Comparison of ENCODE assay signal across 11 cellular contexts in genomic region chr5:149310947-149311675, GRCh38. TPM values are rescaled to one million over a fixed set of nuclear protein-coding genes. Genes with fewer than 3 reads are reported as not detected.
DNase-seq lines count a peak whose midpoint lies in the region; ATAC-seq and TF ChIP-seq lines count a peak whose summit lies in the region.
"Had no signal": no experiment of that assay in that cellular context is flagged by ENCODE, and none has a peak within 500 bp of the region (broad histone marks: within the 10 kb centered on the region; RNA-seq: fewer than 3 reads in every experiment).

No MANE protein-coding gene starts in this region.

- H3K36me3 Mint-ChIP-seq in endodermal cell (ENCODE audit: low read depth), result no peaks in the 10 kb centered on the region

- TF ChIP-seq CTCF in endodermal cell (conservative IDR thresholded peaks at IDR 0.05) (no peak), lower lobe of right lung (IDR thresholded peaks at IDR 0.05) (no peak)

- ATAC-seq in lower lobe of right lung (no peak), HG03095 (IDR thresholded peaks at IDR 0.05; ENCODE audit: unreplicated experiment) (no peak), GM18498 (IDR thresholded peaks at IDR 0.05; ENCODE audit: unreplicated experiment) (no peak), GM19324 (IDR thresholded peaks at IDR 0.05; ENCODE audit: low FRiP score, unreplicated experiment) (no peak)

- H3K9ac ChIP-seq in endodermal cell (ENCODE audit: extremely low read depth, low read length, poor library complexity, severe bottlenecking), result no peak overlapping the region

- intact Hi-C loops in lower lobe of right lung (cut with DNase I), result loop anchor here (10.0 kb wide), 1 partner anchor 54 kb away; no protein-coding TSS in a partner anchor

- H3K27me3 ChIP-seq in endodermal cell (ENCODE audit: control insufficient read depth, insufficient read depth, low read length, poor library complexity, severe bottlenecking) (no peaks in the 10 kb centered on the region), lower lobe of right lung (ENCODE audit: low read depth) (no peaks in the 10 kb centered on the region)

- no peak overlapping the region for H3K4me3 ChIP-seq in endodermal cell (ENCODE audit: low read length)
- no peak overlapping the region for H3K4me3 ChIP-seq in lower lobe of right lung

- H3K9me3 ChIP-seq in endodermal cell (ENCODE audit: control insufficient read depth, low read length) (no peaks in the 10 kb centered on the region), lower lobe of right lung (no peaks in the 10 kb centered on the region)

- no peak overlapping the region for H3K4me3 Mint-ChIP-seq in endodermal cell

- DNase-seq in Daoy (ENCODE audit: low read depth), result peak; percentile 60
- peak; percentile 12 for DNase-seq in NCI-H2227 (lab: John Stamatoyannopoulos, UW; ENCODE audit: unreplicated experiment)
- DNase-seq in endodermal cell, result peak; percentile 61
- DNase-seq in lower lobe of right lung, result no peak
- no peak for DNase-seq in activated CD8-positive, alpha-beta memory T cell treated with anti-CD3 and anti-CD28 coated beads, Interleukin-2, amount 50 U/mL, for 48 hours
- DNase-seq: cortex of kidney, MM.1S, SHP77 had no signal

- H3K4me1 ChIP-seq in endodermal cell (ENCODE audit: control insufficient read depth, insufficient read depth, low read length), result no peaks in the 10 kb centered on the region
- peaks cover 4% of the 10 kb centered on the region for H3K4me1 ChIP-seq in lower lobe of right lung

- no peaks in the 10 kb centered on the region for H3K9me3 Mint-ChIP-seq in endodermal cell

- WGBS in endodermal cell (ENCODE audit: insufficient coverage in 1 of 2, insufficient read length in 1 of 2), 2 experiments, result 63 to 71% methylated on average over 8 to 10 of the region's 10 CpGs

- H3K4me1 Mint-ChIP-seq in endodermal cell, result peaks cover 5% of the 10 kb centered on the region

- H3K27me3 Mint-ChIP-seq in endodermal cell (ENCODE audit: insufficient read depth), result no peaks in the 10 kb centered on the region

- no peak overlapping the region for H3K27ac Mint-ChIP-seq in endodermal cell

- H3K36me3 ChIP-seq in endodermal cell (ENCODE audit: control insufficient read depth, insufficient read depth, low read length), result no peaks in the 10 kb centered on the region
- H3K36me3 ChIP-seq in lower lobe of right lung, result peaks cover 5% of the 10 kb centered on the region

- no peak overlapping the region for H3K27ac ChIP-seq in endodermal cell (ENCODE audit: low read depth, low read length)
- H3K27ac ChIP-seq in lower lobe of right lung, result peak overlapping the region; percentile 4

RNA-seq across cellular contexts. Expression of gene GRPEL2, which starts 34.2 kb away (rescaled TPM):
- 30.7 and 33.4 TPM in 2 replicates for total RNA-seq in Daoy (2014; rRNA removed; shearing (Covaris generic))
- total RNA-seq in endodermal cell (10 to 100 TPM; 26.2 to 31.6 TPM), lower lobe of right lung (15.1 TPM)
- polyA plus RNA-seq in endodermal cell (2013, experiment 1 of 2), result 12.4 TPM
- 11.6 TPM for polyA plus RNA-seq in endodermal cell (2013, experiment 2 of 2)

RNA-seq across cellular contexts. Expression of gene AFAP1L1, which starts 39.5 kb away (rescaled TPM):
- total RNA-seq in Daoy (2014; rRNA removed; shearing (Covaris generic)), result 11.7 and 12.8 TPM in 2 replicates
- total RNA-seq in endodermal cell (under 1 TPM; 0.58 to 0.79 TPM), lower lobe of right lung (26.6 TPM)
- 1.4 TPM for polyA plus RNA-seq in endodermal cell (2013, experiment 1 of 2)
- polyA plus RNA-seq in endodermal cell (2013, experiment 2 of 2), result 1.3 TPM

RNA-seq across cellular contexts. Expression of gene PCYOX1L, which starts 46.7 kb away (rescaled TPM):
- total RNA-seq in Daoy (2014; rRNA removed; shearing (Covaris generic)), result 13.1 and 17.1 TPM in 2 replicates
- total RNA-seq in endodermal cell (10 to 100 TPM; 11.1 to 11.7 TPM), lower lobe of right lung (5.9 TPM)
- 16.1 TPM for polyA plus RNA-seq in endodermal cell (2013, experiment 1 of 2)
- polyA plus RNA-seq in endodermal cell (2013, experiment 2 of 2), result 13.6 TPM

Comparison
In these comparisons a context has a peak if more than half of its experiments do, and no peak if none do; other contexts are left out.
1. DNase-seq: peak in Daoy (single experiment), NCI-H2227 (single experiment) and endodermal cell (single experiment); none in lower lobe of right lung (single experiment) and activated CD8-positive, alpha-beta memory T cell treated with anti-CD3 and anti-CD28 coated beads, Interleukin-2, amount 50 U/mL, for 48 hours (single experiment).